17 cellular contexts compared by ENCODE assay signal in genomic region chr15:95733931-95734330, GRCh38.
DNase-seq lines count a peak whose midpoint lies in the region; ATAC-seq and TF ChIP-seq lines count a peak whose summit lies in the region.
"Had no signal": no experiment of that assay in that cellular context is flagged by ENCODE, and none has a peak within 500 bp of the region (broad histone marks: within the 10 kb centered on the region; RNA-seq: fewer than 3 reads in every experiment).

No MANE protein-coding gene starts in this region.

- H3K27me3 Mint-ChIP-seq in effector memory CD8-positive, alpha-beta T cell: peaks cover 0 to 8% of the 10 kb centered on the region in 2 donors

- ATAC-seq in effector memory CD8-positive, alpha-beta T cell (replicated peaks): peak; percentile 14
- ATAC-seq in GM19395 (IDR thresholded peaks at IDR 0.05; ENCODE audit: unreplicated experiment): no peak

- DNase-seq in stimulated activated CD4-positive, alpha-beta T cell treated with anti-CD3 and anti-CD28 coated beads, Interleukin-4, amount 100 ng/mL, for 24 hours: peak; percentile 4
- DNase-seq in stimulated activated CD4-positive, alpha-beta T cell treated with anti-CD3 and anti-CD28 coated beads, Interleukin-15, amount 100 ng/mL, for 24 hours: no peak
- DNase-seq in NB4 (ENCODE audit: low read depth) (peak; percentile 26), GM23248 (no peak), inferior parietal cortex (ENCODE audit: extremely low spot score) (no peak), WERI-Rb-1 (no peak)
- DNase-seq in effector memory CD8-positive, alpha-beta T cell: peak in 1 of 3 experiments; percentile 2
- DNase-seq: activated CD8-positive, alpha-beta memory T cell treated with anti-CD3 and anti-CD28 coated beads for 24 hours; DMS53; foreskin melanocyte; NCI-H2107; NCI-H69; PC-9; retina had no signal

- H3K9me3 Mint-ChIP-seq in effector memory CD8-positive, alpha-beta T cell: peaks cover 0 to 6% of the 10 kb centered on the region in 2 donors

- in situ Hi-C loops in GM23248 (cut with MboI): no loop called here

- H3K27ac ChIP-seq in GM23248 (no peak overlapping the region), WERI-Rb-1 (no peak overlapping the region)
- H3K27ac ChIP-seq: PC-9 had no signal

- no peaks in the 10 kb centered on the region for H3K4me1 ChIP-seq in GM23248 (ENCODE audit: insufficient read depth)

- 26 to 31% methylated on average over 3 of the region's 3 CpGs for WGBS in GM23248 (ENCODE audit: low coverage in 1 of 2, low lambda C conversion rate in 2 of 2, missing lambda C conversion rate in 2 of 2), 2 experiments

- H4K20me1 ChIP-seq in GM23248 (ENCODE audit: insufficient read depth): no peaks in the 10 kb centered on the region

- no peak overlapping the region for H3K4me3 Mint-ChIP-seq in effector memory CD8-positive, alpha-beta T cell
- H3K4me3 Mint-ChIP-seq: nephron had no signal

- H3K4me3 ChIP-seq in NB4 (ENCODE audit: low read depth, low read length) (no peak overlapping the region), GM23248 (no peak overlapping the region), WERI-Rb-1 (ENCODE audit: low read depth, low read length) (no peak overlapping the region)
- H3K4me3 ChIP-seq: lung, PC-9 had no signal

- peak overlapping the region; percentile 6 to 54 for H3K27ac Mint-ChIP-seq in effector memory CD8-positive, alpha-beta T cell

- H3K4me2 ChIP-seq in GM23248 (ENCODE audit: unreplicated experiment): no peak overlapping the region
- H3K4me2 ChIP-seq: PC-9 had no signal

- no peak for TF ChIP-seq CTCF in NB4 (IDR thresholded peaks at IDR 0.05; ENCODE audit: low read depth, low read length)
- no peak for TF ChIP-seq CTCF in WERI-Rb-1 (IDR thresholded peaks at IDR 0.05; ENCODE audit: low read depth, low read length)

- no peaks in the 10 kb centered on the region for H3K79me2 ChIP-seq in GM23248 (ENCODE audit: insufficient read depth)

- H3K9ac ChIP-seq in GM23248: no peak overlapping the region

- TF ChIP-seq POLR2A in NB4 (IDR thresholded peaks at IDR 0.05; ENCODE audit: extremely low read depth, insufficient read length): no peak

- H3K9me2 ChIP-seq in GM23248 (ENCODE audit: insufficient read depth): no peaks in the 10 kb centered on the region

- H3K27me3 ChIP-seq in GM23248 (replicated peaks; ENCODE audit: insufficient read depth) (no peaks in the 10 kb centered on the region), WERI-Rb-1 (ENCODE audit: insufficient read depth, low read depth, severe bottlenecking) (no peaks in the 10 kb centered on the region)

- no peaks in the 10 kb centered on the region for H3F3A ChIP-seq in GM23248 (ENCODE audit: insufficient read depth)

- no peaks in the 10 kb centered on the region for H3K9me3 ChIP-seq in GM23248 (ENCODE audit: low read depth)
- H3K9me3 ChIP-seq in WERI-Rb-1 (ENCODE audit: severe bottlenecking): no peaks in the 10 kb centered on the region

- H3K4me1 Mint-ChIP-seq in effector memory CD8-positive, alpha-beta T cell (ENCODE audit: low read depth in 2 of 2): peaks cover 9 to 22% of the 10 kb centered on the region in 2 donors

- H3K36me3 Mint-ChIP-seq in effector memory CD8-positive, alpha-beta T cell (ENCODE audit: insufficient read depth): no peaks in the 10 kb centered on the region

- H2AFZ ChIP-seq in GM23248: no peak overlapping the region
- H2AFZ ChIP-seq: PC-9 had no signal

- H3K36me3 ChIP-seq in GM23248 (ENCODE audit: low read depth) (no peaks in the 10 kb centered on the region), WERI-Rb-1 (no peaks in the 10 kb centered on the region)

Comparison
In these comparisons a context has a peak if more than half of its experiments do, and no peak if none do; other contexts are left out.
1. DNase-seq: peak in stimulated activated CD4-positive, alpha-beta T cell treated with anti-CD3 and anti-CD28 coated beads, Interleukin-4, amount 100 ng/mL, for 24 hours (single experiment) and NB4 (single experiment); none in stimulated activated CD4-positive, alpha-beta T cell treated with anti-CD3 and anti-CD28 coated beads, Interleukin-15, amount 100 ng/mL, for 24 hours (single experiment), GM23248 (single experiment), inferior parietal cortex (single experiment) and WERI-Rb-1 (single experiment).